Comparison of ENCODE assay signal across 10 cellular contexts in genomic region chr10:79158402-79159097, GRCh38.
DNase-seq lines count a peak whose midpoint lies in the region; ATAC-seq and TF ChIP-seq lines count a peak whose summit lies in the region.
"Had no signal": no experiment of that assay in that cellular context is flagged by ENCODE, and none has a peak within 500 bp of the region (broad histone marks: within the 10 kb centered on the region; RNA-seq: fewer than 3 reads in every experiment).

No MANE protein-coding gene starts in this region.

- ATAC-seq in Panc1 (no peak), GM21786 (IDR thresholded peaks at IDR 0.05; ENCODE audit: unreplicated experiment) (no peak)

- H3K27ac Mint-ChIP-seq in endothelial cell (ENCODE audit: unreplicated experiment) (peak overlapping the region; percentile 52), nephron (peak overlapping the region; percentile 68 to 95 (median 90)), type B pancreatic cell (peak overlapping the region; percentile 97)
- H3K27ac Mint-ChIP-seq: activated T-helper 1 cell treated with anti-CD3 and anti-CD28 coated beads, Interleukin-12 subunit alpha, Interleukin-12 subunit beta, Interleukin-2, Interleukin-4 antibody, amounts not matched to agents 30 ng/mL and 10 ng/mL and 1 ng/mL, durations not matched to agents 14 hours and 24 hours and 36 hours had no signal

- H3K36me3 Mint-ChIP-seq in endothelial cell (ENCODE audit: low read depth, unreplicated experiment) (peaks cover 7% of the 10 kb centered on the region), nephron (ENCODE audit: low read depth) (peaks cover 9% of the 10 kb centered on the region), type B pancreatic cell (no peaks in the 10 kb centered on the region)

- peak overlapping the region; percentile 85 for H3K27ac ChIP-seq in Panc1 (ENCODE audit: low read length)

- H3K4me1 Mint-ChIP-seq in endothelial cell (ENCODE audit: unreplicated experiment) (peaks cover 25% of the 10 kb centered on the region), nephron (peaks cover 41% of the 10 kb centered on the region), type B pancreatic cell (ENCODE audit: unreplicated experiment) (peaks cover 54% of the 10 kb centered on the region)

- no peak overlapping the region for H3K4me3 ChIP-seq in Panc1 (ENCODE audit: low read depth in 2 of 2, low read length in 2 of 2)

- intact Hi-C loops in Panc1 (cut with micrococcal nuclease; ENCODE audit: unreplicated experiment): no loop called here

- no peaks in the 10 kb centered on the region for H3K36me3 ChIP-seq in Panc1 (ENCODE audit: control insufficient read depth, insufficient read depth, low read length)

- no TSS peak for BruUV-seq in Panc1 (replicated peaks; lab: Mats Ljungman, UMichigan)

- peaks cover 15% of the 10 kb centered on the region for H3K27me3 Mint-ChIP-seq in endothelial cell (ENCODE audit: unreplicated experiment)
- H3K27me3 Mint-ChIP-seq in nephron (ENCODE audit: low read depth): no peaks in the 10 kb centered on the region
- no peaks in the 10 kb centered on the region for H3K27me3 Mint-ChIP-seq in type B pancreatic cell

- H3K4me3 Mint-ChIP-seq in endothelial cell (ENCODE audit: unreplicated experiment) (no peak overlapping the region), nephron (no peak overlapping the region), type B pancreatic cell (peak overlapping the region; percentile 41)
- H3K4me3 Mint-ChIP-seq: activated T-helper 1 cell treated with anti-CD3 and anti-CD28 coated beads, Interleukin-12 subunit alpha, Interleukin-12 subunit beta, Interleukin-2, Interleukin-4 antibody, amounts not matched to agents 30 ng/mL and 10 ng/mL and 1 ng/mL, durations not matched to agents 14 hours and 24 hours and 36 hours had no signal

- no peaks in the 10 kb centered on the region for H3K9me3 ChIP-seq in Panc1 (ENCODE audit: control insufficient read depth, insufficient read depth, low read depth, low read length)

- H3K27me3 ChIP-seq in Panc1 (ENCODE audit: control insufficient read depth, insufficient read depth, low read length): no peaks in the 10 kb centered on the region

- DNase-seq in Panc1 (ENCODE audit: low read depth, low spot score): no peak
- no peak for DNase-seq in endothelial cell (ENCODE audit: low spot score)
- no peak for DNase-seq in type B pancreatic cell (ENCODE audit: extremely low spot score, unreplicated experiment)
- no peak for DNase-seq in cerebellar nuclear complex (lab: John Stamatoyannopoulos, UW)
- no peak for DNase-seq in NCI-H146 (lab: John Stamatoyannopoulos, UW)
- DNase-seq: DMS79, NCI-H1048 had no signal

- POLR2A ChIA-PET in Panc1 (lab: Charles Lee): no interaction called here

- H3K9me3 Mint-ChIP-seq in endothelial cell (ENCODE audit: unreplicated experiment) (no peaks in the 10 kb centered on the region), nephron (no peaks in the 10 kb centered on the region), type B pancreatic cell (no peaks in the 10 kb centered on the region)
- H3K9me3 Mint-ChIP-seq: activated T-helper 1 cell treated with anti-CD3 and anti-CD28 coated beads, Interleukin-12 subunit alpha, Interleukin-12 subunit beta, Interleukin-2, Interleukin-4 antibody, amounts not matched to agents 30 ng/mL and 10 ng/mL and 1 ng/mL, durations not matched to agents 14 hours and 24 hours and 36 hours had no signal

- TF ChIP-seq CTCF in Panc1 (IDR thresholded peaks at IDR 0.05): no peak
- TF ChIP-seq CTCF in endothelial cell (IDR thresholded peaks at IDR 0.05; ENCODE audit: unreplicated experiment): no peak
- no peak for TF ChIP-seq CTCF in nephron (IDR thresholded peaks at IDR 0.05; ENCODE audit: unreplicated experiment in 3 of 3)
- TF ChIP-seq CTCF in type B pancreatic cell (conservative IDR thresholded peaks at IDR 0.05): no peak

- CTCF ChIA-PET in Panc1 (lab: Charles Lee): interaction anchor here (2.4 kb wide), 1 partner anchor 36 kb away, joined by 8 read pairs; no protein-coding TSS in a partner anchor

- peaks cover 76% of the 10 kb centered on the region for H3K4me1 ChIP-seq in Panc1 (ENCODE audit: control insufficient read depth, insufficient read depth, low read length)

- in situ Hi-C loops in Panc1 (cut with HindIII; ENCODE audit: low pct_unique_long_range_greater_than_20kb, low sequenced_read_pairs): no loop called here
